In genomic region chr2:197705143-197705911, GRCh38 we compare ENCODE assay signal across 9 cellular contexts. TPM values are rescaled to one million over a fixed set of nuclear protein-coding genes. Genes with fewer than 3 reads are reported as not detected.
DNase-seq lines count a peak whose midpoint lies in the region; ATAC-seq, FAIRE-seq and TF ChIP-seq lines count a peak whose summit lies in the region.
"Had no signal": no experiment of that assay in that cellular context is flagged by ENCODE, and none has a peak within 500 bp of the region (broad histone marks: within the 10 kb centered on the region; RNA-seq: fewer than 3 reads in every experiment).

Gene MARS2, plus strand, starts transcription at chr2:197705369. Its CDS starts 37 bp downstream, at chr2:197705406.

- DNase-seq in AG10803 (ENCODE audit: low read depth) = peak; percentile 90
- peak; percentile 78 for DNase-seq in NCI-H446 treated with DMSO at 0.1 percent for 48 hours (lab: John Stamatoyannopoulos, UW)
- DNase-seq in cerebellar cortex (ENCODE audit: low spot score) = peak; percentile 88
- DNase-seq in keratinocyte (ENCODE audit: low read depth, low spot score) = no peak
- DNase-seq in stimulated activated CD4-positive, alpha-beta T cell treated with anti-CD3 and anti-CD28 coated beads, Interleukin-15, amount 100 ng/mL, for 1 hour (ENCODE audit: low read depth in 1 of 2, low spot score in 1 of 2) = peak; percentile 85 to 90

- H3K36me3 ChIP-seq in keratinocyte (ENCODE audit: control insufficient read depth in 2 of 2, extremely low read depth in 1 of 2, insufficient read depth in 2 of 2, low read length in 2 of 2) = peaks cover 2 to 4% of the 10 kb centered on the region in 2 experiments

- H3K4me3 ChIP-seq in AG10803 (ENCODE audit: low read length) = peak within 1 kb of the TSS; percentile 88
- peak within 1 kb of the TSS; percentile 83 to 91 (median 91) for H3K4me3 ChIP-seq in keratinocyte (ENCODE audit: control insufficient read depth in 2 of 3, extremely low read depth in 1 of 3, insufficient read depth in 2 of 3, low read depth in 1 of 3, low read length in 3 of 3)

- H4K20me1 ChIP-seq in keratinocyte (ENCODE audit: control insufficient read depth, extremely low read depth, insufficient read depth, low read length) = peaks cover 7% of the 10 kb centered on the region

- peak within 1 kb of the TSS; percentile 79 for H3K9ac ChIP-seq in keratinocyte (ENCODE audit: control insufficient read depth, extremely low read depth, insufficient read depth, low read length)

- H3K27me3 ChIP-seq in keratinocyte (ENCODE audit: control insufficient read depth, extremely low read depth, insufficient read depth, low read length) = no peaks in the 10 kb centered on the region

- dilution Hi-C loops in keratinocyte (cut with MboI; ENCODE audit: extremely low pct_ligation_motif_present, low sequenced_read_pairs) = no loop called here

- no peaks in the 10 kb centered on the region for H3K9me3 ChIP-seq in keratinocyte (ENCODE audit: control insufficient read depth, low read depth, low read length)

- H3K79me2 ChIP-seq in keratinocyte (ENCODE audit: control insufficient read depth, insufficient read depth, low read length) = peaks cover 46% of the 10 kb centered on the region

- peaks cover 21% of the 10 kb centered on the region for H3K4me1 ChIP-seq in keratinocyte (ENCODE audit: control insufficient read depth, extremely low read depth, insufficient read depth, low read length)

- peak within 1 kb of the TSS; percentile 79 for H3K27ac ChIP-seq in keratinocyte (ENCODE audit: control insufficient read depth, insufficient read depth, low read length)

- peak within 1 kb of the TSS; percentile 99 for H2AFZ ChIP-seq in keratinocyte (ENCODE audit: control insufficient read depth, low read length)

- peak within 1 kb of the TSS; percentile 97 for H3K4me2 ChIP-seq in keratinocyte (ENCODE audit: control insufficient read depth, extremely low read depth, insufficient read depth, low read depth, low read length)

- TF ChIP-seq CTCF in AG10803 (conservative IDR thresholded peaks at IDR 0.05; ENCODE audit: low read length) = no peak
- no peak for TF ChIP-seq CTCF in keratinocyte (optimal IDR thresholded peaks at IDR 0.05 in 1 of 3, IDR thresholded peaks at IDR 0.05 in 1 of 3, conservative IDR thresholded peaks at IDR 0.05 in 1 of 3; ENCODE audit: extremely low read depth in 1 of 3, insufficient read depth in 2 of 3, low read length in 3 of 3)

- no peak for FAIRE-seq in keratinocyte (lab: Jason Lieb, UNC)
- FAIRE-seq: TTC549 had no signal

- peak; percentile 87 for ATAC-seq in GM19035 (IDR thresholded peaks at IDR 0.05; ENCODE audit: unreplicated experiment)
- peak; percentile 87 for ATAC-seq in HG03342 (IDR thresholded peaks at IDR 0.05; ENCODE audit: unreplicated experiment)
- peak; percentile 85 to 88 for ATAC-seq in activated CD4-positive, CD25-positive, alpha-beta regulatory T cell treated with anti-CD3 and anti-CD28 coated beads, Interleukin-2, amount 50 U/mL, for 24 hours

- no peaks in the 10 kb centered on the region for H3K9me1 ChIP-seq in keratinocyte (ENCODE audit: control insufficient read depth, extremely low read depth, insufficient read depth, low read length)

RNA-seq across cellular contexts. Expression of gene MARS2, which starts in this region (rescaled TPM):
- polyA plus RNA-seq in keratinocyte = 7.4 to 9.6 TPM (median 9.2 TPM) in 3 replicates
- polyA plus RNA-seq in keratinocyte (2011; ENCODE audit: low read depth) = 0.71 TPM
- 5.2 and 6.1 TPM in 2 replicates for polyA plus RNA-seq in keratinocyte (2011; cell fraction: cytosol; rRNA removed)
- 13.8 and 14.7 TPM in 2 replicates for polyA plus RNA-seq in keratinocyte (2011; cell fraction: nucleus; rRNA removed)
- 5.0 and 8.3 TPM in 2 replicates for polyA plus RNA-seq in keratinocyte (2012; ENCODE audit: low replicate concordance)
- polyA minus RNA-seq in keratinocyte = 7.0 to 15.5 TPM (median 14.5 TPM) in 3 replicates
- 12.9 TPM for polyA minus RNA-seq in keratinocyte (2011; cell fraction: cytosol; rRNA and poly(A)+ RNA removed)
- polyA minus RNA-seq in keratinocyte (2011; cell fraction: nucleus; rRNA and poly(A)+ RNA removed) = 17.8 and 18.2 TPM in 2 replicates
